Comparison of ENCODE assay signal across 8 cellular contexts in the genomic region with DNA sequence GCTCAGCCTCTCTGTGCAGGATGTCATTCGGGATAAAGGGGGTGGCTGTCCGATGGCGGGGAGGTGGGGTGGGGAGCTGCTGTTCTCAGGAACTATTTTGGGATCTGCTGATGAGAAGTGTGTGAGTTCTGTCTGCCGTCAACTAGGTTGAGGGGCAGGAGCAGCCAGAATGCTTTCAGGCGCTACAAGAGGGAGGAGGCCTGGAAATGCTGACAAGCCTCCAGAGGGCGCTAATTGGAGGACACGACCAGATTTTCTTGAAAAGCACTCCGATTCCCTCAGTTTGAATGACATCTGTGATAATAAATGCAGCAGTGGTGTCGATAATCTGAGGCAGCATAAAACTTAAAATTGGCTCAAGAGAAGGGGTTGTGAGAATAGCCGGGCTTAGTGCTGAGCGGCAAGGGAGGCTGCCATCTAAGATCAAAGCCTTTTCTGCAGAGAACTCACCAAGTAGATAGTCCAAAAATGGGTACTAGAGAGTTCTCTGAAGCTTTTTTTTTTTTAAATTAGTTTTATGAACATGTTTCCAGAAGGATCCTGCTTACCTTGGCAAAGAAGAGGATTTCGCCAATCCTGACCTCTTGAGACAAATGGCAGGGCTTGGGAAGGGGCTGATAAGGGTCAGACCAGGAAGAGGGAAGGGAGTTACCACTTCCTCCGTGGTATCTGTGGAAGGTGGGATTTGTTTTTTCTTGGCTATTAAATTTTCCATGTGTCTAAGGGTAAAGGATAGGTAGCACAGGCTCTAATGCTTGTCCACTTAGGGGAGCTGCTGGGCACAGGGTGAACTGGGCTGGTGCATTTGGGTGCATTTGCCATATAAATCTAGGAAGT.
DNase-seq lines count a peak whose midpoint lies in the region; ATAC-seq and TF ChIP-seq lines count a peak whose summit lies in the region.

No MANE protein-coding gene starts in this region.

- H3K4me3 ChIP-seq in GM23338 (no peak overlapping the region), heart left ventricle (no peak overlapping the region)

- H2AFZ ChIP-seq in GM23338, result peak overlapping the region; percentile 69; the same call in 1 of the 2 replicates

- no peaks in the 10 kb centered on the region for H3F3A ChIP-seq in GM23338 (replicated peaks; ENCODE audit: low read depth)

- peaks cover 4% of the 10 kb centered on the region for H3K4me1 ChIP-seq in GM23338 (ENCODE audit: insufficient read depth)
- peaks cover 0 to 19% (median 5%) of the 10 kb centered on the region in 12 donors for H3K4me1 ChIP-seq in heart left ventricle

- DNase-seq in AG20443 (ENCODE audit: low spot score) (peak; percentile 69), GM23338 (ENCODE audit: low spot score) (peak; percentile 87), heart left ventricle (peak in 3 of 5 donors; percentile 28 to 44 (median 41))
- peak; percentile 36 for DNase-seq in activated CD4-positive, alpha-beta T cell treated with anti-CD3 and anti-CD28 coated beads for 48 hours
- peak; percentile 5 for DNase-seq in stimulated activated CD4-positive, alpha-beta T cell treated with anti-CD3 and anti-CD28 coated beads, Interleukin-4, amount 100 ng/mL, for 24 hours
- no peak for DNase-seq in stimulated activated naive B cell treated with anti-CD40 and anti-IgM and Interleukin-4, amounts not matched to agents 10 μg/mL and 1 μg/mL and 100 μg/mL, for 72 hours

- H3K27ac Mint-ChIP-seq in GM23338, result no peak overlapping the region
- H3K27ac Mint-ChIP-seq in stimulated activated naive B cell treated with anti-CD40 and anti-IgM and Interleukin-4, amounts not matched to agents 10 μg/mL and 1 μg/mL and 100 μg/mL, for 72 hours, result no peak overlapping the region

- no peaks in the 10 kb centered on the region for H3K9me3 Mint-ChIP-seq in GM23338
- H3K9me3 Mint-ChIP-seq in stimulated activated naive B cell treated with anti-CD40 and anti-IgM and Interleukin-4, amounts not matched to agents 10 μg/mL and 1 μg/mL and 100 μg/mL, for 72 hours, result no peaks in the 10 kb centered on the region

- no peak overlapping the region for H3K4me3 Mint-ChIP-seq in GM23338
- no peak overlapping the region for H3K4me3 Mint-ChIP-seq in stimulated activated naive B cell treated with anti-CD40 and anti-IgM and Interleukin-4, amounts not matched to agents 10 μg/mL and 1 μg/mL and 100 μg/mL, for 72 hours

- ATAC-seq in GM23338 (peak; percentile 75), heart left ventricle (peak; percentile 47 to 77 (median 56)), GM19463 (IDR thresholded peaks at IDR 0.05; ENCODE audit: unreplicated experiment) (no peak), GM21423 (IDR thresholded peaks at IDR 0.05; ENCODE audit: unreplicated experiment) (no peak)
- ATAC-seq in stimulated activated naive B cell treated with anti-CD40 and anti-IgM and Interleukin-4, amounts not matched to agents 10 μg/mL and 1 μg/mL and 100 μg/mL, for 72 hours (replicated peaks), result no peak

- WGBS in heart left ventricle, 4 donors, result 44 to 51% (median 46%) methylated on average over 13 of the region's 13 CpGs

- H3K36me3 Mint-ChIP-seq in GM23338 (ENCODE audit: low read depth), result no peaks in the 10 kb centered on the region
- peaks cover 30 to 71% of the 10 kb centered on the region in 2 donors for H3K36me3 Mint-ChIP-seq in stimulated activated naive B cell treated with anti-CD40 and anti-IgM and Interleukin-4, amounts not matched to agents 10 μg/mL and 1 μg/mL and 100 μg/mL, for 72 hours

- H4K20me1 ChIP-seq in GM23338 (replicated peaks; ENCODE audit: insufficient read depth), result no peaks in the 10 kb centered on the region

- peaks cover 6% of the 10 kb centered on the region for H3K27me3 Mint-ChIP-seq in GM23338 (ENCODE audit: insufficient read depth, low read depth, poor library complexity)
- H3K27me3 Mint-ChIP-seq in stimulated activated naive B cell treated with anti-CD40 and anti-IgM and Interleukin-4, amounts not matched to agents 10 μg/mL and 1 μg/mL and 100 μg/mL, for 72 hours, result no peaks in the 10 kb centered on the region

- H3K27ac ChIP-seq in GM23338 (ENCODE audit: low read depth), result no peak overlapping the region
- H3K27ac ChIP-seq in heart left ventricle, result no peak overlapping the region

- H3K9me3 ChIP-seq in heart left ventricle, result no peaks in the 10 kb centered on the region

- H3K36me3 ChIP-seq in GM23338 (ENCODE audit: insufficient read depth) (no peaks in the 10 kb centered on the region), heart left ventricle (peaks cover 0 to 34% (median 0%) of the 10 kb centered on the region in 9 donors)

- peaks cover 13% of the 10 kb centered on the region for H3K4me1 Mint-ChIP-seq in GM23338
- no peaks in the 10 kb centered on the region for H3K4me1 Mint-ChIP-seq in stimulated activated naive B cell treated with anti-CD40 and anti-IgM and Interleukin-4, amounts not matched to agents 10 μg/mL and 1 μg/mL and 100 μg/mL, for 72 hours

- H3K27me3 ChIP-seq in GM23338 (ENCODE audit: insufficient read depth) (no peaks in the 10 kb centered on the region), heart left ventricle (no peaks in the 10 kb centered on the region)

- TF ChIP-seq CTCF in GM23338 (conservative IDR thresholded peaks at IDR 0.05; ENCODE audit: low read depth in 2 of 2) (peak; percentile 81 to 82), heart left ventricle (IDR thresholded peaks at IDR 0.05) (peak; percentile 26 to 62 (median 46))

- no peaks in the 10 kb centered on the region for H3K79me2 ChIP-seq in GM23338 (replicated peaks; ENCODE audit: insufficient read depth)

- no peak for TF ChIP-seq POLR2A in heart left ventricle (IDR thresholded peaks at IDR 0.05)

- intact Hi-C loops in heart left ventricle (cut with DNase I), result loop anchor here in 4 of 10 donors (5.0 to 10.0 kb wide), 3 partner anchors 119 to 356 kb away; no protein-coding TSS in a partner anchor

- H3K9me2 ChIP-seq in GM23338 (ENCODE audit: insufficient read depth), result no peaks in the 10 kb centered on the region

- no peak overlapping the region for H3K4me2 ChIP-seq in GM23338

TF ChIP-seq in GM23338, 12 proteins besides CTCF, POLR2A, EP300 and RAD21 (continues in another document):
- TF ChIP-seq ZNF114 (CRISPR knock-in tag; IDR thresholded peaks at IDR 0.05) (no peak), EZH2phosphoT487 (IDR thresholded peaks at IDR 0.05; ENCODE audit: unreplicated experiment) (no peak), CREB1 (CRISPR knock-in tag; IDR thresholded peaks at IDR 0.05; ENCODE audit: low read depth) (no peak), JUNB (IDR thresholded peaks at IDR 0.05; ENCODE audit: unreplicated experiment) (no peak), STAT1 (IDR thresholded peaks at IDR 0.05; ENCODE audit: unreplicated experiment) (no peak)
- TF ChIP-seq, protein P1, sequence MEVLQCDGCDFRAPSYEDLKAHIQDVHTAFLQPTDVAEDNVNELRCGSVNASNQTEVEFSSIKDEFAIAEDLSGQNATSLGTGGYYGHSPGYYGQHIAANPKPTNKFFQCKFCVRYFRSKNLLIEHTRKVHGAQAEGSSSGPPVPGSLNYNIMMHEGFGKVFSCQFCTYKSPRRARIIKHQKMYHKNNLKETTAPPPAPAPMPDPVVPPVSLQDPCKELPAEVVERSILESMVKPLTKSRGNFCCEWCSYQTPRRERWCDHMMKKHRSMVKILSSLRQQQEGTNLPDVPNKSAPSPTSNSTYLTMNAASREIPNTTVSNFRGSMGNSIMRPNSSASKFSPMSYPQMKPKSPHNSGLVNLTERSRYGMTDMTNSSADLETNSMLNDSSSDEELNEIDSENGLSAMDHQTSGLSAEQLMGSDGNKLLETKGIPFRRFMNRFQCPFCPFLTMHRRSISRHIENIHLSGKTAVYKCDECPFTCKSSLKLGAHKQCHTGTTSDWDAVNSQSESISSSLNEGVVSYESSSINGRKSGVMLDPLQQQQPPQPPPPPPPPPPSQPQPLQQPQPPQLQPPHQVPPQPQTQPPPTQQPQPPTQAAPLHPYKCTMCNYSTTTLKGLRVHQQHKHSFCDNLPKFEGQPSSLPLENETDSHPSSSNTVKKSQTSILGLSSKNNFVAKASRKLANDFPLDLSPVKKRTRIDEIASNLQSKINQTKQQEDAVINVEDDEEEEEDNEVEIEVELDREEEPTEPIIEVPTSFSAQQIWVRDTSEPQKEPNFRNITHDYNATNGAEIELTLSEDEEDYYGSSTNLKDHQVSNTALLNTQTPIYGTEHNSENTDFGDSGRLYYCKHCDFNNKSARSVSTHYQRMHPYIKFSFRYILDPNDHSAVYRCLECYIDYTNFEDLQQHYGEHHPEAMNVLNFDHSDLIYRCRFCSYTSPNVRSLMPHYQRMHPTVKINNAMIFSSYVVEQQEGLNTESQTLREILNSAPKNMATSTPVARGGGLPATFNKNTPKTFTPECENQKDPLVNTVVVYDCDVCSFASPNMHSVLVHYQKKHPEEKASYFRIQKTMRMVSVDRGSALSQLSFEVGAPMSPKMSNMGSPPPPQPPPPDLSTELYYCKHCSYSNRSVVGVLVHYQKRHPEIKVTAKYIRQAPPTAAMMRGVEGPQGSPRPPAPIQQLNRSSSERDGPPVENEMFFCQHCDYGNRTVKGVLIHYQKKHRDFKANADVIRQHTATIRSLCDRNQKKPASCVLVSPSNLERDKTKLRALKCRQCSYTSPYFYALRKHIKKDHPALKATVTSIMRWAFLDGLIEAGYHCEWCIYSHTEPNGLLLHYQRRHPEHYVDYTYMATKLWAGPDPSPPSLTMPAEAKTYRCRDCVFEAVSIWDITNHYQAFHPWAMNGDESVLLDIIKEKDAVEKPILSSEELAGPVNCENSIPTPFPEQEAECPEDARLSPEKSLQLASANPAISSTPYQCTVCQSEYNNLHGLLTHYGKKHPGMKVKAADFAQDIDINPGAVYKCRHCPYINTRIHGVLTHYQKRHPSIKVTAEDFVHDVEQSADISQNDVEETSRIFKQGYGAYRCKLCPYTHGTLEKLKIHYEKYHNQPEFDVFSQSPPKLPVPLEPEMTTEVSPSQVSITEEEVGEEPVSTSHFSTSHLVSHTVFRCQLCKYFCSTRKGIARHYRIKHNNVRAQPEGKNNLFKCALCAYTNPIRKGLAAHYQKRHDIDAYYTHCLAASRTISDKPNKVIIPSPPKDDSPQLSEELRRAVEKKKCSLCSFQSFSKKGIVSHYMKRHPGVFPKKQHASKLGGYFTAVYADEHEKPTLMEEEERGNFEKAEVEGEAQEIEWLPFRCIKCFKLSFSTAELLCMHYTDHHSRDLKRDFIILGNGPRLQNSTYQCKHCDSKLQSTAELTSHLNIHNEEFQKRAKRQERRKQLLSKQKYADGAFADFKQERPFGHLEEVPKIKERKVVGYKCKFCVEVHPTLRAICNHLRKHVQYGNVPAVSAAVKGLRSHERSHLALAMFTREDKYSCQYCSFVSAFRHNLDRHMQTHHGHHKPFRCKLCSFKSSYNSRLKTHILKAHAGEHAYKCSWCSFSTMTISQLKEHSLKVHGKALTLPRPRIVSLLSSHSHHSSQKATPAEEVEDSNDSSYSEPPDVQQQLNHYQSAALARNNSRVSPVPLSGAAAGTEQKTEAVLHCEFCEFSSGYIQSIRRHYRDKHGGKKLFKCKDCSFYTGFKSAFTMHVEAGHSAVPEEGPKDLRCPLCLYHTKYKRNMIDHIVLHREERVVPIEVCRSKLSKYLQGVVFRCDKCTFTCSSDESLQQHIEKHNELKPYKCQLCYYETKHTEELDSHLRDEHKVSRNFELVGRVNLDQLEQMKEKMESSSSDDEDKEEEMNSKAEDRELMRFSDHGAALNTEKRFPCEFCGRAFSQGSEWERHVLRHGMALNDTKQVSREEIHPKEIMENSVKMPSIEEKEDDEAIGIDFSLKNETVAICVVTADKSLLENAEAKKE (CRISPR knock-in tag; IDR thresholded peaks at IDR 0.05), result no peak

Comparison
In these comparisons a context has a peak if more than half of its experiments do, and no peak if none do; other contexts are left out.
1. ATAC-seq: peak in GM23338 (single experiment) and heart left ventricle (4 of 4); none in stimulated activated naive B cell treated with anti-CD40 and anti-IgM and Interleukin-4, amounts not matched to agents 10 μg/mL and 1 μg/mL and 100 μg/mL, for 72 hours (0 of 2), GM19463 (single experiment) and GM21423 (single experiment).